7 cellular contexts compared by ENCODE assay signal in genomic region chr19:35248310-35249145, GRCh38.
DNase-seq lines count a peak whose midpoint lies in the region; ATAC-seq lines count a peak whose summit lies in the region.

Gene LSR, plus strand, starts transcription at chr19:35249002. Its CDS starts 21 bp downstream, at chr19:35249023.

- H3K4me1 ChIP-seq in NT2/D1 (ENCODE audit: insufficient read depth, insufficient read length) = peaks cover 6% of the 10 kb centered on the region

- DNase-seq in NT2/D1 (ENCODE audit: low read depth, low spot score) (peak; percentile 81), HUDEP-2 (lab: John Stamatoyannopoulos, UW; ENCODE audit: unreplicated experiment in 76 of 76) (no peak)
- peak; percentile 62 for DNase-seq in activated gamma-delta T cell treated with anti-CD3 and anti-CD28 coated beads, Interleukin-2, amount 50 U/mL, for 16 hours (ENCODE audit: low read depth)
- peak; percentile 19 to 52 for DNase-seq in stimulated activated CD4-positive, alpha-beta T cell treated with anti-CD3 and anti-CD28 coated beads, Interleukin-12 subunit alpha, Interleukin-12 subunit beta, amount 100 ng/mL, for 24 hours (ENCODE audit: low read depth in 2 of 2)

- H3K9me3 ChIP-seq in NT2/D1 (ENCODE audit: insufficient read depth, low read length) = no peaks in the 10 kb centered on the region

- H3K9ac ChIP-seq in NT2/D1 (ENCODE audit: insufficient read length, low read depth) = peak within 1 kb of the TSS; percentile 91

- no peaks in the 10 kb centered on the region for H3K27me3 ChIP-seq in NT2/D1 (ENCODE audit: insufficient read depth, insufficient read length)

- H3K4me3 ChIP-seq in NT2/D1 (ENCODE audit: insufficient read length, low read depth) (peak within 1 kb of the TSS; percentile 94), iPS-11a (ENCODE audit: low read depth, low read length) (peak within 1 kb of the TSS; percentile 93)

- ATAC-seq in GM19043 (IDR thresholded peaks at IDR 0.05; ENCODE audit: low read depth, unreplicated experiment) = peak; percentile 62
- peak; percentile 76 for ATAC-seq in HG03159 (IDR thresholded peaks at IDR 0.05; ENCODE audit: unreplicated experiment)

- peaks cover 22% of the 10 kb centered on the region for H3K36me3 ChIP-seq in NT2/D1 (ENCODE audit: insufficient read depth, insufficient read length, low read length)

Comparison
In these comparisons a context has a peak if more than half of its experiments do, and no peak if none do; other contexts are left out.
1. DNase-seq: peak in NT2/D1 (single experiment), activated gamma-delta T cell treated with anti-CD3 and anti-CD28 coated beads, Interleukin-2, amount 50 U/mL, for 16 hours (single experiment) and stimulated activated CD4-positive, alpha-beta T cell treated with anti-CD3 and anti-CD28 coated beads, Interleukin-12 subunit alpha, Interleukin-12 subunit beta, amount 100 ng/mL, for 24 hours (2 of 2); none in HUDEP-2 (0 of 76).